In the genomic region with DNA sequence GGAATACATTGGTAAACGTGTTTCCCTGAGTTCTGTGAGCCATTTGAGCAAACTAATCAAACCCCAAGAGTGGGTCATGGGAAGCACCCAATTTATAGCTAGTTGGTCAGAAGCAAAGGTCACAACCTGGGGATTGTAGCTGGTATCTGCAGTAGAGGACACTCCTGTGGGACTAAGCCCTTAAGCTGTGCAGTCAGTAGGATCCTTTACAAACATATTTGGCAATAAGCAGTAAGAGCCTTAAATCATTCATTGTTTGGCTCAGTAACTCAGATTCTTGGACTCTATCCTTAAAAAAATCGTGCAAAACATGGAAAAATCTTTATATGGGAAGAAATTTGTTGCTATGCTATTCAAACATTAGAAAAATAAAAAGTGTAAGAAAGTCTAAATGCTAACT, we compare ENCODE assay signal across 23 cellular contexts. TPM values are rescaled to one million over a fixed set of nuclear protein-coding genes. Genes with fewer than 3 reads are reported as not detected.
A peak's percentile ranks its signal among the peaks of the same experiment; 100 is the strongest.
DNase-seq lines count a peak whose midpoint lies in the region; ATAC-seq and TF ChIP-seq lines count a peak whose summit lies in the region.
"Had no signal": no experiment of that assay in that cellular context is flagged by ENCODE, and none has a peak within 500 bp of the region (broad histone marks: within the 10 kb centered on the region; RNA-seq: fewer than 3 reads in every experiment).

No MANE protein-coding gene starts in this region.

- H3K36me3 Mint-ChIP-seq in activated naive CD4-positive, alpha-beta T cell treated with anti-CD3 and anti-CD28 coated beads, Interleukin-2, amount 10 ng/mL, durations not matched to agents 7 days and 5 days: no peaks in the 10 kb centered on the region
- H3K36me3 Mint-ChIP-seq: CD14-positive monocyte had no signal

- H3K4me2 ChIP-seq in mammary epithelial cell (ENCODE audit: insufficient read depth, low read depth, low read length): no peak overlapping the region

- H3K4me1 ChIP-seq in left lung (no peaks in the 10 kb centered on the region), mammary epithelial cell (ENCODE audit: insufficient read depth, low read length) (peaks cover 18% of the 10 kb centered on the region)

- H3K4me1 Mint-ChIP-seq in activated naive CD4-positive, alpha-beta T cell treated with anti-CD3 and anti-CD28 coated beads, Interleukin-2, amount 10 ng/mL, durations not matched to agents 7 days and 5 days: no peaks in the 10 kb centered on the region
- H3K4me1 Mint-ChIP-seq: CD14-positive monocyte had no signal

- H3K4me3 Mint-ChIP-seq in activated naive CD4-positive, alpha-beta T cell treated with anti-CD3 and anti-CD28 coated beads, Interleukin-2, amount 10 ng/mL, durations not matched to agents 7 days and 5 days: no peak overlapping the region
- H3K4me3 Mint-ChIP-seq: B cell, CD14-positive monocyte, H9, HFFc6 had no signal

- H3K27me3 Mint-ChIP-seq in activated naive CD4-positive, alpha-beta T cell treated with anti-CD3 and anti-CD28 coated beads, Interleukin-2, amount 10 ng/mL, durations not matched to agents 7 days and 5 days: no peaks in the 10 kb centered on the region

- DNase-seq in GM04503 (ENCODE audit: low read depth): peak; percentile 33
- DNase-seq in coronary artery (ENCODE audit: low spot score): no peak
- no peak for DNase-seq in left lung
- DNase-seq in central memory CD4-positive, alpha-beta T cell: no peak
- DNase-seq in mammary epithelial cell: no peak
- DNase-seq in activated naive CD4-positive, alpha-beta T cell treated with anti-CD3 and anti-CD28 coated beads, Interleukin-2, amount 10 ng/mL, durations not matched to agents 7 days and 5 days: no peak
- DNase-seq in KG1 (lab: John Stamatoyannopoulos, UW): no peak
- DNase-seq: GDM1, GM23248, H9, HFFc6, KBM-7, NCI-H1092, NCI-H1436, NCI-H187 treated with DMSO at 0.1 percent for 48 hours, NCI-H2107, NCI-H446 treated with DMSO at 0.1 percent for 48 hours, NCI-H526 treated with DMSO at 0.1 percent for 48 hours, OCI-M1, SHP77 had no signal

- CTCF ChIA-PET in mammary epithelial cell (lab: Charles Lee; ENCODE audit: low non-redundant PET): no interaction called here
- CTCF ChIA-PET in activated naive CD4-positive, alpha-beta T cell treated with anti-CD3 and anti-CD28 coated beads, Interleukin-2, amount 10 ng/mL, durations not matched to agents 7 days and 5 days (lab: Charles Lee): no interaction called here

- H3K36me3 ChIP-seq in left lung (no peaks in the 10 kb centered on the region), mammary epithelial cell (ENCODE audit: insufficient read depth, low read length) (no peaks in the 10 kb centered on the region)

- WGBS in mammary epithelial cell (ENCODE audit: low coverage, missing lambda C conversion rate): 49% methylated on average over 2 of the region's 2 CpGs

- no peak overlapping the region for H2AFZ ChIP-seq in mammary epithelial cell (ENCODE audit: low read depth, low read length)
- H2AFZ ChIP-seq: GM23248 had no signal

- in situ Hi-C loops in mammary epithelial cell (cut with MboI; ENCODE audit: low sequenced_read_pairs in 2 of 2): no loop called here

- H3K9me3 ChIP-seq in left lung (no peaks in the 10 kb centered on the region), mammary epithelial cell (replicated peaks; ENCODE audit: insufficient read depth, low read length) (no peaks in the 10 kb centered on the region)

- TF ChIP-seq CTCF in coronary artery (IDR thresholded peaks at IDR 0.05): no peak
- no peak for TF ChIP-seq CTCF in left lung (IDR thresholded peaks at IDR 0.05)
- no peak for TF ChIP-seq CTCF in mammary epithelial cell (conservative IDR thresholded peaks at IDR 0.05 in 1 of 2, IDR thresholded peaks at IDR 0.05 in 1 of 2; ENCODE audit: extremely low read depth in 1 of 2, insufficient read depth in 1 of 2, low read depth in 1 of 2, low read length in 2 of 2)

- peak overlapping the region; percentile 7 to 63 for H3K27ac ChIP-seq in coronary artery
- H3K27ac ChIP-seq in left lung: no peak overlapping the region
- no peak overlapping the region for H3K27ac ChIP-seq in mammary epithelial cell (ENCODE audit: insufficient read depth, low read depth, low read length)
- H3K27ac ChIP-seq: GM23248, HL-60 had no signal

- intact Hi-C loops in left lung (cut with DNase I) (no loop called here), mammary epithelial cell (cut with micrococcal nuclease) (no loop called here)

- no peaks in the 10 kb centered on the region for H4K20me1 ChIP-seq in mammary epithelial cell (ENCODE audit: insufficient read depth, low read length)

- peak; percentile 22 for ATAC-seq in left lung

- H3K27ac Mint-ChIP-seq in activated naive CD4-positive, alpha-beta T cell treated with anti-CD3 and anti-CD28 coated beads, Interleukin-2, amount 10 ng/mL, durations not matched to agents 7 days and 5 days: no peak overlapping the region
- H3K27ac Mint-ChIP-seq: B cell, H9, HFFc6 had no signal

- no peaks in the 10 kb centered on the region for H3K27me3 ChIP-seq in left lung
- H3K27me3 ChIP-seq in mammary epithelial cell (ENCODE audit: insufficient read depth, low read length): no peaks in the 10 kb centered on the region

- no peak overlapping the region for H3K4me3 ChIP-seq in coronary artery
- no peak overlapping the region for H3K4me3 ChIP-seq in left lung
- no peak overlapping the region for H3K4me3 ChIP-seq in mammary epithelial cell (replicated peaks in 1 of 3; ENCODE audit: insufficient read depth in 1 of 3, low read depth in 2 of 3, low read length in 3 of 3)
- H3K4me3 ChIP-seq: GM23248 had no signal

- BruUV-seq in mammary epithelial cell (replicated peaks; lab: Mats Ljungman, UMichigan): no TSS peak

- no peak overlapping the region for H3K9ac ChIP-seq in mammary epithelial cell (ENCODE audit: insufficient read depth, low read length)
- H3K9ac ChIP-seq: GM23248 had no signal

- H3K9me3 Mint-ChIP-seq in activated naive CD4-positive, alpha-beta T cell treated with anti-CD3 and anti-CD28 coated beads, Interleukin-2, amount 10 ng/mL, durations not matched to agents 7 days and 5 days: no peaks in the 10 kb centered on the region
- H3K9me3 Mint-ChIP-seq: H9, HFFc6 had no signal

- dilution Hi-C loops in mammary epithelial cell (cut with HindIII; ENCODE audit: low sequenced_read_pairs): no loop called here

- H3K79me2 ChIP-seq in mammary epithelial cell (ENCODE audit: insufficient read depth, low read length): peaks cover 13% of the 10 kb centered on the region

RNA-seq across cellular contexts. Expression of a gene that starts 29.9 kb away (rescaled TPM):
- 10 to 100 TPM in 1 of 2 donors, 1 to 10 TPM in 1; 8.5 to 16.1 TPM for total RNA-seq in left lung
- 1 to 10 TPM; 3.2 to 6.2 TPM for total RNA-seq in mammary epithelial cell
- polyA plus RNA-seq in mammary epithelial cell: 1.4 TPM
- polyA minus RNA-seq in mammary epithelial cell: 7.8 TPM
- polyA plus RNA-seq: CD14-positive monocyte had no signal

Comparison
In these comparisons a context has a peak if more than half of its experiments do, and no peak if none do; other contexts are left out.
1. H3K27ac ChIP-seq: peak in coronary artery (2 of 2); none in left lung (0 of 2) and mammary epithelial cell (single experiment).